20 cellular contexts compared by ENCODE assay signal in the genomic region with DNA sequence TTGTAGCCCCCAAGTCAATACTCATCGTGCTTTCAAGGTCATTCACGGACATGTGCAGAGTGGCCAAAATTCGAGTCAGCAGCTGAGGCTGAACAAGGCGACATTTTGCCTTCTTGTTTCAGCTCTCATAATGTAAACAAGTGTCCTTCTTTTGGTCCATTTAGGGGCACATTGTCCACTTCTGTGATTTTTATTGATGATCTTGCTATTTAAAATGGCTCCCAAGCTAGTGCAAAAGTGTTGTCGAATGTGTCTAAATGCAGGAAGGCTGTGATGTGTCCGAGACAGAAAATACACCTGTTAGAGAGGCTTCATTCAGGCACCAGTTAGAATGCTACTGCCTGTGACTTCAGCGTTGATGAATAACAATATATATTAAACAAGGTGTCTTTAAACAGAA.
A peak's percentile ranks its signal among the peaks of the same experiment; 100 is the strongest.
DNase-seq lines count a peak whose midpoint lies in the region; ATAC-seq, FAIRE-seq and TF ChIP-seq lines count a peak whose summit lies in the region.
"Had no signal": no experiment of that assay in that cellular context is flagged by ENCODE, and none has a peak within 500 bp of the region (broad histone marks: within the 10 kb centered on the region; RNA-seq: fewer than 3 reads in every experiment).

No MANE protein-coding gene starts in this region.

- no peak overlapping the region for H3K4me3 ChIP-seq in A549
- H3K4me3 ChIP-seq in GM23338: no peak overlapping the region
- H3K4me3 ChIP-seq in SJSA1: no peak overlapping the region
- H3K4me3 ChIP-seq in osteoblast (ENCODE audit: insufficient read depth, low read length): no peak overlapping the region

- H3K9me3 ChIP-seq in A549: no peaks in the 10 kb centered on the region
- H3K9me3 ChIP-seq in SJSA1 (replicated peaks): no peaks in the 10 kb centered on the region
- H3K9me3 ChIP-seq in osteoblast (ENCODE audit: low read depth, low read length): no peaks in the 10 kb centered on the region

- CTCF ChIA-PET in A549 (lab: Yijun Ruan, JAX): no interaction called here

- H3K36me3 Mint-ChIP-seq in GM23338 (ENCODE audit: low read depth): no peaks in the 10 kb centered on the region
- no peaks in the 10 kb centered on the region for H3K36me3 Mint-ChIP-seq in activated T-cell treated with anti-CD3 and anti-CD28 coated beads, Interleukin-2, amount 50 U/mL, for 4 hours (ENCODE audit: insufficient read depth)
- H3K36me3 Mint-ChIP-seq: CD4-positive, alpha-beta memory T cell had no signal

- TF ChIP-seq RAD21 in A549 (conservative IDR thresholded peaks at IDR 0.05 in 1 of 2, IDR thresholded peaks at IDR 0.05 in 1 of 2): no peak

- H3F3A ChIP-seq in GM23338 (replicated peaks; ENCODE audit: low read depth): no peaks in the 10 kb centered on the region

- H3K27ac Mint-ChIP-seq in GM23338: no peak overlapping the region
- H3K27ac Mint-ChIP-seq: CD4-positive, alpha-beta memory T cell; H9 had no signal

- H3K79me2 ChIP-seq in GM23338 (replicated peaks; ENCODE audit: insufficient read depth) (no peaks in the 10 kb centered on the region), osteoblast (ENCODE audit: insufficient read depth, low read length) (no peaks in the 10 kb centered on the region)

- H3K27me3 Mint-ChIP-seq in GM23338 (ENCODE audit: insufficient read depth, low read depth, poor library complexity): peaks cover 3% of the 10 kb centered on the region
- H3K27me3 Mint-ChIP-seq in activated T-cell treated with anti-CD3 and anti-CD28 coated beads, Interleukin-2, amount 50 U/mL, for 4 hours (ENCODE audit: low read depth): no peaks in the 10 kb centered on the region

- TF ChIP-seq CTCF in A549 (IDR thresholded peaks at IDR 0.05): no peak
- TF ChIP-seq CTCF in GM23338 (conservative IDR thresholded peaks at IDR 0.05; ENCODE audit: low read depth in 2 of 2): no peak
- no peak for TF ChIP-seq CTCF in osteoblast (IDR thresholded peaks at IDR 0.05; ENCODE audit: extremely low read depth, low read depth, low read length)

- no peak for TF ChIP-seq EP300 in A549 (IDR thresholded peaks at IDR 0.05)

- DNase-seq in A549 (ENCODE audit: low read depth in 1 of 2, low spot score in 1 of 2) (no peak), GM23338 (ENCODE audit: low spot score) (no peak), SJSA1 (ENCODE audit: low read depth in 1 of 2, low spot score in 2 of 2) (peak in 1 of 2 experiments; percentile 50), osteoblast (ENCODE audit: insufficient read length, low spot score, missing footprints) (peak; percentile 30), NCI-H69 (lab: John Stamatoyannopoulos, UW) (no peak)
- DNase-seq in activated T-cell treated with anti-CD3 and anti-CD28 coated beads, Interleukin-2, amount 50 U/mL, for 4 hours: no peak
- DNase-seq in stimulated activated CD4-positive, alpha-beta T cell treated with anti-CD3 and anti-CD28 coated beads, Interleukin-2, amount 100 ng/mL, for 24 hours: no peak
- DNase-seq: 8988T; C1 segment of cervical spinal cord; Calu3; CD4-positive, alpha-beta memory T cell; COR-L47; DMS53; DMS79 treated with DMSO at 0.1 percent for 48 hours; GF-D8; H9 had no signal

- H2AFZ ChIP-seq in GM23338 (0 out of 2 replicates have a peak overlapping the region, but pooled peaks have one; percentile 44), osteoblast (ENCODE audit: low read length) (no peak overlapping the region)

- WGBS in A549 (ENCODE audit: missing lambda C conversion rate): 85% methylated on average over 7 of the region's 7 CpGs

- no peaks in the 10 kb centered on the region for H3K27me3 ChIP-seq in GM23338 (ENCODE audit: insufficient read depth)
- H3K27me3 ChIP-seq in SJSA1 (replicated peaks): no peaks in the 10 kb centered on the region
- no peaks in the 10 kb centered on the region for H3K27me3 ChIP-seq in osteoblast (ENCODE audit: insufficient read depth, low read length)

- no peak overlapping the region for H3K27ac ChIP-seq in A549
- no peak overlapping the region for H3K27ac ChIP-seq in GM23338 (ENCODE audit: low read depth)
- H3K27ac ChIP-seq in SJSA1: peak overlapping the region; percentile 82
- H3K27ac ChIP-seq in osteoblast (ENCODE audit: low read depth, low read length): no peak overlapping the region

- no peak overlapping the region for H3K4me2 ChIP-seq in A549
- no peak overlapping the region for H3K4me2 ChIP-seq in GM23338
- no peak overlapping the region for H3K4me2 ChIP-seq in osteoblast (ENCODE audit: insufficient read depth, low read length)

- FAIRE-seq in A549 (lab: Jason Lieb, UNC): no peak
- FAIRE-seq: GM12891, GM18507, H1 had no signal

- ATAC-seq in A549 (no peak), GM23338 (no peak)
- no peak for ATAC-seq in activated T-cell treated with anti-CD3 and anti-CD28 coated beads, Interleukin-2, amount 50 U/mL, for 4 hours
- ATAC-seq: HCT116 had no signal

- H3K4me1 Mint-ChIP-seq in GM23338: no peaks in the 10 kb centered on the region; the same call in 2 of the 3 replicates
- no peaks in the 10 kb centered on the region for H3K4me1 Mint-ChIP-seq in activated T-cell treated with anti-CD3 and anti-CD28 coated beads, Interleukin-2, amount 50 U/mL, for 4 hours (ENCODE audit: low read depth)
- H3K4me1 Mint-ChIP-seq: CD4-positive, alpha-beta memory T cell had no signal

- H3K9me2 ChIP-seq in GM23338 (ENCODE audit: insufficient read depth): no peaks in the 10 kb centered on the region

- TF ChIP-seq POLR2A in A549 (IDR thresholded peaks at IDR 0.05; ENCODE audit: low read length): no peak

- H3K9me3 Mint-ChIP-seq in GM23338: no peaks in the 10 kb centered on the region
- H3K9me3 Mint-ChIP-seq in activated T-cell treated with anti-CD3 and anti-CD28 coated beads, Interleukin-2, amount 50 U/mL, for 4 hours: no peaks in the 10 kb centered on the region
- H3K9me3 Mint-ChIP-seq: CD4-positive, alpha-beta memory T cell; H9 had no signal

- POLR2A ChIA-PET in A549 (lab: Yijun Ruan, JAX): no interaction called here

- H3K36me3 ChIP-seq in GM23338 (ENCODE audit: insufficient read depth): no peaks in the 10 kb centered on the region
- H3K36me3 ChIP-seq in SJSA1: no peaks in the 10 kb centered on the region
- no peaks in the 10 kb centered on the region for H3K36me3 ChIP-seq in osteoblast (ENCODE audit: insufficient read depth, low read length)

- H3K4me3 Mint-ChIP-seq in GM23338: no peak overlapping the region
- no peak overlapping the region for H3K4me3 Mint-ChIP-seq in activated T-cell treated with anti-CD3 and anti-CD28 coated beads, Interleukin-2, amount 50 U/mL, for 4 hours
- H3K4me3 Mint-ChIP-seq: CD4-positive, alpha-beta memory T cell; H9 had no signal

- H4K20me1 ChIP-seq in GM23338 (replicated peaks; ENCODE audit: insufficient read depth): no peaks in the 10 kb centered on the region
- no peaks in the 10 kb centered on the region for H4K20me1 ChIP-seq in osteoblast (ENCODE audit: insufficient read depth, low read length)

- H3K4me1 ChIP-seq in A549 (no peaks in the 10 kb centered on the region), GM23338 (ENCODE audit: insufficient read depth) (no peaks in the 10 kb centered on the region; the same call in 1 of the 2 replicates), SJSA1 (replicated peaks) (peaks cover 40% of the 10 kb centered on the region), osteoblast (ENCODE audit: insufficient read depth, low read length) (peaks cover 15% of the 10 kb centered on the region)

TF ChIP-seq in A549, 52 proteins besides CTCF, POLR2A, EP300 and RAD21:
- TF ChIP-seq MAFK (IDR thresholded peaks at IDR 0.05; ENCODE audit: partially characterized antibody) (peak; percentile 45), TP53 (CRISPR knock-in tag; IDR thresholded peaks at IDR 0.05) (no peak), HOXB13 (CRISPR knock-in tag; IDR thresholded peaks at IDR 0.05; ENCODE audit: low read depth) (no peak)

TF ChIP-seq in GM23338, 12 proteins besides CTCF, POLR2A, EP300 and RAD21 (continues in another document):
- TF ChIP-seq, protein P1, sequence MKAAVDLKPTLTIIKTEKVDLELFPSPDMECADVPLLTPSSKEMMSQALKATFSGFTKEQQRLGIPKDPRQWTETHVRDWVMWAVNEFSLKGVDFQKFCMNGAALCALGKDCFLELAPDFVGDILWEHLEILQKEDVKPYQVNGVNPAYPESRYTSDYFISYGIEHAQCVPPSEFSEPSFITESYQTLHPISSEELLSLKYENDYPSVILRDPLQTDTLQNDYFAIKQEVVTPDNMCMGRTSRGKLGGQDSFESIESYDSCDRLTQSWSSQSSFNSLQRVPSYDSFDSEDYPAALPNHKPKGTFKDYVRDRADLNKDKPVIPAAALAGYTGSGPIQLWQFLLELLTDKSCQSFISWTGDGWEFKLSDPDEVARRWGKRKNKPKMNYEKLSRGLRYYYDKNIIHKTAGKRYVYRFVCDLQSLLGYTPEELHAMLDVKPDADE (IDR thresholded peaks at IDR 0.05): no peak
